In the genomic region with DNA sequence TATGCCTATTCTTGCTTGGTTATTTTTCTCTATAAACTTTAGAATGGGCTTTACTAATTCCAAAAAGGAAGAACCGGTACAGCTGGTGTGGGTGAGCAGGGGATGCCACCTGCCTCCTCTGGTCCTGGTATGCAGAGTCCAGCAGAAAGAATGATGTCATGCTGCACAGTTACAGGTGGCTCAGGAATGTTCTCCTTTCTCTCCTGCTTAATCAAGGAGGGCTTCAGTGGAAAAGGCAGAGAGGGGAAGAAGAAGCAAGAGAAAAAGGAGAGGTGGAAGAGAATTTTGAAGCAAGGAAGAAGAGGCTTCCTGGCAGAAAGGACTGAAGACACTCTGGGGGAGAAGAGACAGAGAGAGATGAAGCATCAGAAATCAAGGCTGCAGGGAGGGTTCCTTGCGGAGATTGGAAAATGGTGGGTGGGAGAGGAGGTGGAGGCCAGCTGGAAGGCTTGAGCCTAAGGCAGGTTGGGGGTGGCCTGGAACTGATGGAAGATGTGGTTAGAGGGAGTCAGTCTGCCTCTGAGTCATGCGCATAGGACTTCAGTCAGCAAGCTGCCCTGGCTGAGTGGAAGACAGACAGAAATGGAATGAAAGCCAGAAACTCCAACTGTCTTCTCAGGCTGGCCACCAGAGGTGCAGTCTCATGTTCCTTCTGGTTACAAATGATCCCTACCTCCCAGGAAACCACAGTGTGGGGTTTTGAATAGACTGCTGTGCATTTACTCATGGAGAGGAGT, we compare ENCODE assay signal across 8 cellular contexts.
DNase-seq lines count a peak whose midpoint lies in the region; ATAC-seq and TF ChIP-seq lines count a peak whose summit lies in the region.

No MANE protein-coding gene starts in this region.

- DNase-seq in AG20443 (ENCODE audit: low spot score) (peak; percentile 86), HFFc6 (peak; percentile 90), SW480 (ENCODE audit: low spot score) (peak; percentile 82), inferior parietal cortex (ENCODE audit: extremely low spot score) (peak; percentile 60), lower lobe of right lung (no peak), NCI-H1436 treated with DMSO at 0.1 percent for 48 hours (lab: John Stamatoyannopoulos, UW) (no peak), NCI-H2029 treated with DMSO at 0.1 percent for 48 hours (lab: John Stamatoyannopoulos, UW) (no peak)
- DNase-seq in activated naive CD4-positive, alpha-beta T cell (lab: John Stamatoyannopoulos, UW), result no peak

- no peak overlapping the region for H3K4me3 ChIP-seq in lower lobe of right lung

- H3K27ac ChIP-seq in lower lobe of right lung, result no peak overlapping the region

- TF ChIP-seq CTCF in HFFc6 (IDR thresholded peaks at IDR 0.05), result peak; percentile 79
- TF ChIP-seq CTCF in lower lobe of right lung (IDR thresholded peaks at IDR 0.05), result no peak

- H3K27me3 Mint-ChIP-seq in HFFc6 (ENCODE audit: insufficient read depth), result peaks cover 20% of the 10 kb centered on the region

- H3K9me3 ChIP-seq in lower lobe of right lung, result no peaks in the 10 kb centered on the region

- H3K27me3 ChIP-seq in lower lobe of right lung (ENCODE audit: low read depth), result peaks cover 16% of the 10 kb centered on the region

- H3K9me3 Mint-ChIP-seq in HFFc6, result no peaks in the 10 kb centered on the region

- H3K4me1 Mint-ChIP-seq in HFFc6 (ENCODE audit: low read depth), result peaks cover 22% of the 10 kb centered on the region

- no peaks in the 10 kb centered on the region for H3K4me1 ChIP-seq in lower lobe of right lung

- intact Hi-C loops in lower lobe of right lung (cut with DNase I), result no loop called here

- peak overlapping the region; percentile 57; the same call in 1 of the 2 replicates for H3K27ac Mint-ChIP-seq in HFFc6

- no peaks in the 10 kb centered on the region for H3K36me3 ChIP-seq in lower lobe of right lung

- no peaks in the 10 kb centered on the region for H3K36me3 Mint-ChIP-seq in HFFc6 (ENCODE audit: low read depth)

- peak overlapping the region; percentile 51 for H3K4me3 Mint-ChIP-seq in HFFc6

- no peak for ATAC-seq in lower lobe of right lung

Comparison
In these comparisons a context has a peak if more than half of its experiments do, and no peak if none do; other contexts are left out.
1. DNase-seq: peak in AG20443 (single experiment), HFFc6 (single experiment), SW480 (single experiment) and inferior parietal cortex (single experiment); none in lower lobe of right lung (single experiment), NCI-H1436 treated with DMSO at 0.1 percent for 48 hours (single experiment), activated naive CD4-positive, alpha-beta T cell (0 of 4) and NCI-H2029 treated with DMSO at 0.1 percent for 48 hours (single experiment).